In the genomic region with DNA sequence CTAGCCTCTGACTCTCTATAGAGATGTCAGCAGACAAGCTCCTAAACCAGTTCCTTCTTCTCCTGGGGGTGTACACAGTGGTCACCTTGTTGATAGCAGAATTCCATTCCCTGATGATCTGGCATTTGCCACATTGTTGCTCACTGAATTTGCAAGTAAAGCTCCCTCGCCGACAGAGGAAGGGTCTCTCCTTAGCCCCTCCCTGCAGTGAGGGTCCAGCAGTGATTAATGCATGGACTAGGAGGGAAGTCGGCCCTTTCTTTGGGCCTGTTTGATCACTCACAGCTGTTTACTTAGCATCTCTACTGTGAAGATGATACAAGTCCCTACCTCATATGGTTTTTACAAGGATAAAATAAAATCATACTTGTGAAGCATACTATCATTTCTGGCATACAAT, we compare ENCODE assay signal across 15 cellular contexts. TPM values are rescaled to one million over a fixed set of nuclear protein-coding genes. Genes with fewer than 3 reads are reported as not detected.
DNase-seq lines count a peak whose midpoint lies in the region; ATAC-seq and TF ChIP-seq lines count a peak whose summit lies in the region.
"Had no signal": no experiment of that assay in that cellular context is flagged by ENCODE, and none has a peak within 500 bp of the region (broad histone marks: within the 10 kb centered on the region; RNA-seq: fewer than 3 reads in every experiment).

No MANE protein-coding gene starts in this region.

- peak overlapping the region; percentile 99; the same call in 2 of the 3 replicates for H2BK15ac ChIP-seq in IMR-90 (ENCODE audit: low read depth, low read length)

- no peaks in the 10 kb centered on the region for H3K27me3 ChIP-seq in IMR-90 (ENCODE audit: control insufficient read depth, insufficient read depth, low read length)
- H3K27me3 ChIP-seq: BLaER1 treated with 17β-estradiol and CSF1 and Interleukin-3, amounts not matched to agents 10 nM and 100 nM had no signal

- dilution Hi-C loops in IMR-90 (cut with HindIII; ENCODE audit: low sequenced_read_pairs, unreplicated experiment): no loop called here

- H3K9me1 ChIP-seq in IMR-90 (ENCODE audit: insufficient read depth, low read length): peaks cover 17% of the 10 kb centered on the region

- peak overlapping the region; percentile 69 for H3K27ac ChIP-seq in IMR-90 (ENCODE audit: insufficient read depth, low read length)
- H3K27ac ChIP-seq: BLaER1 treated with 17β-estradiol and CSF1 and Interleukin-3, amounts not matched to agents 10 nM and 100 nM; C4-2B had no signal

- H3K4me3 ChIP-seq in IMR-90 (ENCODE audit: insufficient read depth, low read depth, low read length): no peak overlapping the region
- H3K4me3 ChIP-seq: BLaER1 treated with 17β-estradiol and CSF1 and Interleukin-3, amounts not matched to agents 10 nM and 100 nM had no signal

- peak overlapping the region; percentile 82 for H2AK9ac ChIP-seq in IMR-90 (replicated peaks; ENCODE audit: low read depth, low read length, poor library complexity)

- peak overlapping the region; percentile 82 for H3K18ac ChIP-seq in IMR-90 (ENCODE audit: low read depth, low read length)

- peak overlapping the region; percentile 77 for H4K5ac ChIP-seq in IMR-90 (ENCODE audit: low read depth, low read length)

- no peak overlapping the region for H3K9ac ChIP-seq in IMR-90 (ENCODE audit: low read depth, low read length)
- H3K9ac ChIP-seq: BLaER1 treated with 17β-estradiol and CSF1 and Interleukin-3, amounts not matched to agents 10 nM and 100 nM had no signal

- in situ Hi-C loops in IMR-90 (cut with MboI; ENCODE audit: low sequenced_read_pairs): no loop called here

- intact Hi-C loops in IMR-90 (cut with micrococcal nuclease): loop anchor here (10.0 kb wide), 1 partner anchor 826 kb away; no protein-coding TSS in a partner anchor

- TF ChIP-seq POLR2A in IMR-90 (IDR thresholded peaks at IDR 0.05; ENCODE audit: low read depth, low read length): no peak

- DNase-seq in IMR-90 (no peak), ecto neural progenitor cell (ENCODE audit: low spot score) (peak; percentile 15), Ammon's horn (ENCODE audit: low spot score) (no peak), NCI-H1694 treated with DMSO at 0.1 percent for 48 hours (lab: John Stamatoyannopoulos, UW) (no peak)
- DNase-seq: 8988T; ACHN; Caco-2; Calu3; CD4-positive, alpha-beta T cell; CD8-positive, alpha-beta T cell; DMS79 treated with DMSO at 0.1 percent for 48 hours; GF-D8 had no signal

- peak overlapping the region; percentile 99 for H2BK120ac ChIP-seq in IMR-90 (ENCODE audit: low read depth, low read length)

- peak overlapping the region; percentile 85 for H2BK5ac ChIP-seq in IMR-90 (ENCODE audit: low read depth, low read length, poor library complexity, severe bottlenecking)

- WGBS in IMR-90 (ENCODE audit: extremely low coverage in 2 of 2, insufficient read length in 1 of 2), 2 experiments: no CpG with 5 or more reads among the region's 3 CpGs

- H3K36me3 ChIP-seq in IMR-90 (ENCODE audit: control insufficient read depth, insufficient read depth, low read length): no peaks in the 10 kb centered on the region
- H3K36me3 ChIP-seq: BLaER1 treated with 17β-estradiol and CSF1 and Interleukin-3, amounts not matched to agents 10 nM and 100 nM had no signal

- H2AK5ac ChIP-seq in IMR-90 (ENCODE audit: low read depth, low read length): peak overlapping the region; percentile 98

- peak overlapping the region; percentile 97 for H3K4ac ChIP-seq in IMR-90 (ENCODE audit: low read depth, low read length)

- POLR2A ChIA-PET in IMR-90 (lab: Charles Lee; ENCODE audit: unreplicated experiment): interaction anchor here (0.6 kb wide), 1 partner anchor 1985 kb away, joined by 3 read pairs; no protein-coding TSS in a partner anchor

- no peak for TF ChIP-seq CTCF in IMR-90 (conservative IDR thresholded peaks at IDR 0.05; ENCODE audit: low read depth, low read length)

- peaks cover 4 to 28% of the 10 kb centered on the region in 2 experiments; a peak in 2 of 4 replicates for H3K79me1 ChIP-seq in IMR-90 (ENCODE audit: low read depth in 1 of 2, low read length in 2 of 2)

- H4K8ac ChIP-seq in IMR-90 (ENCODE audit: low read depth in 2 of 2, low read length in 2 of 2): peak overlapping the region; percentile 64 to 92

- peak overlapping the region; percentile 96 for H3K23ac ChIP-seq in IMR-90 (ENCODE audit: low read depth, low read length)

- CTCF ChIA-PET in IMR-90 (lab: Yijun Ruan, JAX): no interaction called here

- peak overlapping the region; percentile 95 for H3K14ac ChIP-seq in IMR-90 (replicated peaks; ENCODE audit: low read depth, low read length)

- H2AFZ ChIP-seq in IMR-90 (replicated peaks; ENCODE audit: low read length, poor library complexity): peak overlapping the region; percentile 58

- H3K4me2 ChIP-seq in IMR-90 (ENCODE audit: low read depth, low read length): no peak overlapping the region
- H3K4me2 ChIP-seq: BLaER1 treated with 17β-estradiol and CSF1 and Interleukin-3, amounts not matched to agents 10 nM and 100 nM had no signal

- peak overlapping the region; percentile 98 for H2BK20ac ChIP-seq in IMR-90 (ENCODE audit: low read depth, low read length)

- ATAC-seq in IMR-90 (ENCODE audit: low read depth) (no peak), GM19035 (IDR thresholded peaks at IDR 0.05; ENCODE audit: unreplicated experiment) (no peak)
- ATAC-seq: CD8-positive, alpha-beta T cell had no signal

- BruUV-seq in IMR-90 (replicated peaks; lab: Mats Ljungman, UMichigan): no TSS peak

- peak overlapping the region; percentile 32; the same call in 1 of the 2 replicates for H3K56ac ChIP-seq in IMR-90 (ENCODE audit: extremely low read depth, insufficient read depth, low read length)

- H4K91ac ChIP-seq in IMR-90 (ENCODE audit: insufficient read depth, low read depth, low read length): peak overlapping the region; percentile 94

- peaks cover 3% of the 10 kb centered on the region; the same call in 1 of the 2 replicates for H4K20me1 ChIP-seq in IMR-90 (ENCODE audit: insufficient read depth, low read length)
- H4K20me1 ChIP-seq: BLaER1 treated with 17β-estradiol and CSF1 and Interleukin-3, amounts not matched to agents 10 nM and 100 nM had no signal

- H3K4me1 ChIP-seq in IMR-90 (ENCODE audit: control insufficient read depth, insufficient read depth, low read length): peaks cover 33% of the 10 kb centered on the region
- H3K4me1 ChIP-seq: BLaER1 treated with 17β-estradiol and CSF1 and Interleukin-3, amounts not matched to agents 10 nM and 100 nM had no signal

- no peaks in the 10 kb centered on the region for H3K9me3 ChIP-seq in IMR-90 (ENCODE audit: control insufficient read depth, insufficient read depth, low read length)
- H3K9me3 ChIP-seq: Caco-2 had no signal

- no peak for TF ChIP-seq RAD21 in IMR-90 (IDR thresholded peaks at IDR 0.05; ENCODE audit: low read length)

TF ChIP-seq in IMR-90, 13 proteins besides CTCF, POLR2A, EP300 and RAD21:
- TF ChIP-seq, protein P1, sequence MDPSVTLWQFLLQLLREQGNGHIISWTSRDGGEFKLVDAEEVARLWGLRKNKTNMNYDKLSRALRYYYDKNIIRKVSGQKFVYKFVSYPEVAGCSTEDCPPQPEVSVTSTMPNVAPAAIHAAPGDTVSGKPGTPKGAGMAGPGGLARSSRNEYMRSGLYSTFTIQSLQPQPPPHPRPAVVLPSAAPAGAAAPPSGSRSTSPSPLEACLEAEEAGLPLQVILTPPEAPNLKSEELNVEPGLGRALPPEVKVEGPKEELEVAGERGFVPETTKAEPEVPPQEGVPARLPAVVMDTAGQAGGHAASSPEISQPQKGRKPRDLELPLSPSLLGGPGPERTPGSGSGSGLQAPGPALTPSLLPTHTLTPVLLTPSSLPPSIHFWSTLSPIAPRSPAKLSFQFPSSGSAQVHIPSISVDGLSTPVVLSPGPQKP (IDR thresholded peaks at IDR 0.05; ENCODE audit: borderline replicate concordance, low read depth, low read length): no peak
- no peak for TF ChIP-seq RFX5 (IDR thresholded peaks at IDR 0.05; ENCODE audit: low read depth, low read length)
- no peak for TF ChIP-seq USF2 (IDR thresholded peaks at IDR 0.05; ENCODE audit: low read depth, low read length)
- TF ChIP-seq MAZ (IDR thresholded peaks at IDR 0.05; ENCODE audit: borderline replicate concordance, low read depth, low read length): no peak
- TF ChIP-seq FOS (IDR thresholded peaks at IDR 0.05; ENCODE audit: low read depth, low read length): no peak
- TF ChIP-seq MAFK (IDR thresholded peaks at IDR 0.05; ENCODE audit: low read depth, low read length): no peak
- no peak for TF ChIP-seq RCOR1 (IDR thresholded peaks at IDR 0.05; ENCODE audit: insufficient replicate concordance, low read length)
- no peak for TF ChIP-seq CHD1 (IDR thresholded peaks at IDR 0.05; ENCODE audit: low read depth, low read length)
- no peak for TF ChIP-seq MXI1 (IDR thresholded peaks at IDR 0.05; ENCODE audit: borderline replicate concordance, low read depth, low read length)
- TF ChIP-seq NFE2L2 (IDR thresholded peaks at IDR 0.05; ENCODE audit: low read depth, low read length): no peak
- TF ChIP-seq BHLHE40 (IDR thresholded peaks at IDR 0.05; ENCODE audit: low read depth, low read length): no peak
- TF ChIP-seq CEBPB (IDR thresholded peaks at IDR 0.05; ENCODE audit: low read depth, low read length): no peak
- no peak for TF ChIP-seq SMC3 (IDR thresholded peaks at IDR 0.05; ENCODE audit: low read depth, low read length)

RNA-seq across cellular contexts. Expression of gene APPL2, which starts 23.3 kb away (rescaled TPM):
- 42.3 and 53.3 TPM in 2 replicates for total RNA-seq in IMR-90 (2012; rRNA removed)
- 50.3 and 65.8 TPM in 2 replicates for polyA plus RNA-seq in IMR-90 (2012; rRNA removed)
- polyA plus RNA-seq in IMR-90 (2012; cell fraction: cytosol; rRNA removed): 18.1 and 37.3 TPM in 2 replicates
- polyA plus RNA-seq in IMR-90 (2012; cell fraction: nucleus; rRNA removed; ENCODE audit: low replicate concordance): 26.2 and 113 TPM in 2 replicates
